ENCODE assay signal across 8 cellular contexts in genomic region chr2:174606336-174606735, GRCh38. TPM values are rescaled to one million over a fixed set of nuclear protein-coding genes. Genes with fewer than 3 reads are reported as not detected.
DNase-seq lines count a peak whose midpoint lies in the region; ATAC-seq and TF ChIP-seq lines count a peak whose summit lies in the region.

No MANE protein-coding gene starts in this region.

- CTCF ChIA-PET in BJ (lab: Yijun Ruan, JAX), result interaction anchor here (1.1 to 2.2 kb wide), 3 partner anchors 9 to 83 kb away, joined by 3 to 7 read pairs (median 3); partner anchors contain the start of gene WIPF1
- CTCF ChIA-PET in activated CD8-positive, alpha-beta T cell treated with anti-CD3 and anti-CD28 coated beads for 36 hours (lab: Charles Lee), result interaction anchor here (0.9 to 13.7 kb wide), 11 partner anchors 9 to 146 kb away, joined by 3 to 101 read pairs (median 4); partner anchors contain the start of gene WIPF1

- H3K79me2 ChIP-seq in hepatocyte, result no peaks in the 10 kb centered on the region

- H3K36me3 ChIP-seq in BJ (ENCODE audit: control insufficient read depth, insufficient read depth, low read length), result no peaks in the 10 kb centered on the region
- no peaks in the 10 kb centered on the region for H3K36me3 ChIP-seq in hepatocyte (replicated peaks; ENCODE audit: insufficient read depth, low read depth)

- ATAC-seq in HG02759 (IDR thresholded peaks at IDR 0.05; ENCODE audit: unreplicated experiment) (peak; percentile 44), GM21515 (IDR thresholded peaks at IDR 0.05; ENCODE audit: unreplicated experiment) (no peak)
- peak; percentile 55 for ATAC-seq in activated CD8-positive, alpha-beta T cell treated with anti-CD3 and anti-CD28 coated beads for 36 hours

- peaks cover 5% of the 10 kb centered on the region for H3K4me1 ChIP-seq in hepatocyte (ENCODE audit: insufficient read depth)

- no peaks in the 10 kb centered on the region for H3K9me3 ChIP-seq in hepatocyte (ENCODE audit: low read depth)

- no peaks in the 10 kb centered on the region for H4K20me1 ChIP-seq in hepatocyte (ENCODE audit: insufficient read depth, poor library complexity, severe bottlenecking)

- DNase-seq in BJ (ENCODE audit: low read depth) (peak; percentile 80), hepatocyte (ENCODE audit: low spot score) (peak; percentile 73), NCI-H2081 (lab: John Stamatoyannopoulos, UW) (no peak), coronary artery (ENCODE audit: low spot score) (no peak), NCI-H1436 (lab: John Stamatoyannopoulos, UW) (no peak)
- peak; percentile 73 for DNase-seq in activated CD8-positive, alpha-beta T cell treated with anti-CD3 and anti-CD28 coated beads for 36 hours

- H3K4me2 ChIP-seq in hepatocyte, result peak overlapping the region; percentile 6

- H3K9me2 ChIP-seq in hepatocyte (replicated peaks; ENCODE audit: insufficient read depth), result no peaks in the 10 kb centered on the region

- intact Hi-C loops in activated CD8-positive, alpha-beta T cell treated with anti-CD3 and anti-CD28 coated beads for 36 hours (cut with micrococcal nuclease), result loop anchor here (5.0 kb wide), 1 partner anchor 81 kb away; no protein-coding TSS in a partner anchor

- H3K9me3 Mint-ChIP-seq in activated CD8-positive, alpha-beta T cell treated with anti-CD3 and anti-CD28 coated beads for 36 hours, result peaks cover 1% of the 10 kb centered on the region

- peak overlapping the region; percentile 100 for H3K27ac Mint-ChIP-seq in activated CD8-positive, alpha-beta T cell treated with anti-CD3 and anti-CD28 coated beads for 36 hours

- 39% methylated on average over 3 of the region's 3 CpGs for WGBS in hepatocyte (ENCODE audit: low lambda C conversion rate, missing lambda C conversion rate)

- peak overlapping the region; percentile 33 for H3K4me3 Mint-ChIP-seq in activated CD8-positive, alpha-beta T cell treated with anti-CD3 and anti-CD28 coated beads for 36 hours

- H3K27ac ChIP-seq in hepatocyte (peak overlapping the region; percentile 62), coronary artery (peak overlapping the region in 1 of 2 donors; percentile 7)

- POLR2A ChIA-PET in BJ (lab: Charles Lee), result no interaction called here
- POLR2A ChIA-PET in activated CD8-positive, alpha-beta T cell treated with anti-CD3 and anti-CD28 coated beads for 36 hours (lab: Charles Lee), result interaction anchor here (0.6 to 20.8 kb wide), 5 partner anchors 10 to 26 kb away, joined by 3 to 283 read pairs (median 4); partner anchors contain the start of gene WIPF1

- H3K27me3 ChIP-seq in BJ (ENCODE audit: control insufficient read depth, insufficient read depth, low read length) (no peaks in the 10 kb centered on the region), hepatocyte (no peaks in the 10 kb centered on the region)

- peaks cover 44% of the 10 kb centered on the region for H3K36me3 Mint-ChIP-seq in activated CD8-positive, alpha-beta T cell treated with anti-CD3 and anti-CD28 coated beads for 36 hours (ENCODE audit: low read depth)

- no peaks in the 10 kb centered on the region for H3K27me3 Mint-ChIP-seq in activated CD8-positive, alpha-beta T cell treated with anti-CD3 and anti-CD28 coated beads for 36 hours

- TF ChIP-seq CTCF in BJ (IDR thresholded peaks at IDR 0.05; ENCODE audit: insufficient read depth, low read depth, low read length) (no peak), hepatocyte (IDR thresholded peaks at IDR 0.05; ENCODE audit: poor library complexity) (no peak), coronary artery (IDR thresholded peaks at IDR 0.05) (no peak)
- TF ChIP-seq CTCF in activated CD8-positive, alpha-beta T cell treated with anti-CD3 and anti-CD28 coated beads for 36 hours (IDR thresholded peaks at IDR 0.05), result no peak

- peaks cover 94% of the 10 kb centered on the region for H3K4me1 Mint-ChIP-seq in activated CD8-positive, alpha-beta T cell treated with anti-CD3 and anti-CD28 coated beads for 36 hours (ENCODE audit: low read depth)

- H3K4me3 ChIP-seq in BJ (ENCODE audit: low read depth, low read length) (no peak overlapping the region), hepatocyte (no peak overlapping the region), coronary artery (no peak overlapping the region)

- H2AFZ ChIP-seq in hepatocyte, result no peak overlapping the region

RNA-seq across cellular contexts. Expression of gene WIPF1, which starts 8.7 kb away (rescaled TPM):
- polyA plus RNA-seq in BJ (2011; rRNA removed) (27.1 and 34.9 TPM in 2 replicates), hepatocyte (32.3 and 32.7 TPM in 2 replicates)
- 19.5 TPM in 2 replicates for polyA minus RNA-seq in BJ (2011; rRNA and poly(A)+ RNA removed)
- 100 to 1,000 TPM; 361 to 365 TPM for total RNA-seq in activated CD8-positive, alpha-beta T cell treated with anti-CD3 and anti-CD28 coated beads for 36 hours
- 20.1 and 22.0 TPM in 2 replicates for total RNA-seq in hepatocyte

Comparison
In these comparisons a context has a peak if more than half of its experiments do, and no peak if none do; other contexts are left out.
1. DNase-seq: peak in BJ (single experiment), activated CD8-positive, alpha-beta T cell treated with anti-CD3 and anti-CD28 coated beads for 36 hours (single experiment) and hepatocyte (single experiment); none in NCI-H2081 (0 of 2), coronary artery (single experiment) and NCI-H1436 (single experiment).
2. RNA of gene WIPF1, which starts 8.7 kb away (total RNA-seq): 361 to 365 TPM in activated CD8-positive, alpha-beta T cell treated with anti-CD3 and anti-CD28 coated beads for 36 hours; 20.1 to 22.0 TPM in hepatocyte; every median in the first group is over 10 times any median in the second.